ENCODE assay signal across 22 cellular contexts in the genomic region with DNA sequence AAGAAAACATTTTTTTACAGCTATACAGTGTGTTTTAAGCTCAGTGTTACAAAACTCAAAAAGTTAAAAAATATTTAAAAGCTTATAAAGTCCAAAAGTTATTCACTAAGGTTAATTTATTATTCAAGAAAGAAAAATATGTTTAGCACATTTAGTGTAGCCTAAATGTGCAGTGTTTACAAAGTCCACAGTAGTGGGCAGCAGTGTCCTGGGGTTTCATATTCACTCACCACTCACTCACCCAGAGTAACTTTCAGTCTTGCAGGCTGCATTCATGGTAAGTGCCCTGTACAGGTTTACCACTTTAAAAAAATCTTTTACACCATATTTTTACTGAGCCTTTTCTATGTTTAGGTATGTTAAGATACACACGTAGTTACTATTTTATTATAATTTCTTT.
DNase-seq lines count a peak whose midpoint lies in the region; ATAC-seq, FAIRE-seq and TF ChIP-seq lines count a peak whose summit lies in the region.
"Had no signal": no experiment of that assay in that cellular context is flagged by ENCODE, and none has a peak within 500 bp of the region (broad histone marks: within the 10 kb centered on the region; RNA-seq: fewer than 3 reads in every experiment).

No MANE protein-coding gene starts in this region.

- no peaks in the 10 kb centered on the region for H3K9me3 Mint-ChIP-seq in glutamatergic neuron (ENCODE audit: unreplicated experiment)

- H3K27ac Mint-ChIP-seq in glutamatergic neuron (ENCODE audit: unreplicated experiment) (no peak overlapping the region), T-helper 17 cell (no peak overlapping the region)
- H3K27ac Mint-ChIP-seq: CD14-positive monocyte had no signal

- H2AFZ ChIP-seq in endothelial cell of umbilical vein (ENCODE audit: low read depth, low read length) (no peak overlapping the region), smooth muscle cell (ENCODE audit: low read depth) (no peak overlapping the region)
- H2AFZ ChIP-seq: GM23248 had no signal

- DNase-seq in astrocyte of the cerebellum (ENCODE audit: low read depth) (no peak), endothelial cell of umbilical vein (ENCODE audit: low read depth, low spot score) (peak; percentile 8), fibroblast of villous mesenchyme (ENCODE audit: low read depth) (no peak), smooth muscle cell (lab: John Stamatoyannopoulos, UW; ENCODE audit: unreplicated experiment) (no peak), glutamatergic neuron (no peak), esophagus squamous epithelium (lab: John Stamatoyannopoulos, UW) (no peak), T-helper 17 cell (no peak)
- DNase-seq: ACHN, AML-193, GDM1, GM23248, HCEC 1CT, MG63, NCI-H1048, NCI-H1436, NCI-H446 treated with DMSO at 0.1 percent for 48 hours, OCI-M1, Right ventricle myocardium superior had no signal

- BruUV-seq in endothelial cell of umbilical vein (replicated peaks; lab: Mats Ljungman, UMichigan): no TSS peak

- TF ChIP-seq POLR2A in endothelial cell of umbilical vein (IDR thresholded peaks at IDR 0.05; ENCODE audit: low read depth, low read length) (no peak), esophagus squamous epithelium (IDR thresholded peaks at IDR 0.05) (no peak)

- H3K4me1 Mint-ChIP-seq in glutamatergic neuron (ENCODE audit: low read depth, unreplicated experiment): no peaks in the 10 kb centered on the region
- H3K4me1 Mint-ChIP-seq in T-helper 17 cell: no peaks in the 10 kb centered on the region
- H3K4me1 Mint-ChIP-seq: CD14-positive monocyte had no signal

- H3K9ac ChIP-seq in endothelial cell of umbilical vein (replicated peaks; ENCODE audit: extremely low read depth, insufficient read depth, low read length) (no peak overlapping the region), smooth muscle cell (ENCODE audit: low read depth) (no peak overlapping the region)
- H3K9ac ChIP-seq: GM23248 had no signal

- H3K27me3 ChIP-seq in endothelial cell of umbilical vein (ENCODE audit: control insufficient read depth in 2 of 2, insufficient read depth in 2 of 2, low read length in 2 of 2) (no peaks in the 10 kb centered on the region), smooth muscle cell (ENCODE audit: low read depth) (no peaks in the 10 kb centered on the region), esophagus squamous epithelium (no peaks in the 10 kb centered on the region)
- H3K27me3 ChIP-seq: MG63 had no signal

- no peaks in the 10 kb centered on the region for H3K27me3 Mint-ChIP-seq in glutamatergic neuron (ENCODE audit: unreplicated experiment)
- H3K27me3 Mint-ChIP-seq in T-helper 17 cell: no peaks in the 10 kb centered on the region

- POLR2A ChIA-PET in endothelial cell of umbilical vein (lab: Charles Lee): no interaction called here

- in situ Hi-C loops in astrocyte of the cerebellum (cut with HindIII; ENCODE audit: low sequenced_read_pairs): no loop called here

- dilution Hi-C loops in endothelial cell of umbilical vein (cut with MboI; ENCODE audit: extremely low pct_ligation_motif_present, low sequenced_read_pairs): no loop called here

- H3F3A ChIP-seq in smooth muscle cell (ENCODE audit: low read depth): no peaks in the 10 kb centered on the region

- no peak overlapping the region for H3K4me2 ChIP-seq in endothelial cell of umbilical vein (ENCODE audit: insufficient read depth, low read length)
- H3K4me2 ChIP-seq in smooth muscle cell: no peak overlapping the region

- H3K4me1 ChIP-seq in endothelial cell of umbilical vein (ENCODE audit: control insufficient read depth, extremely low read depth, insufficient read depth, low read length) (no peaks in the 10 kb centered on the region), smooth muscle cell (ENCODE audit: low read depth) (no peaks in the 10 kb centered on the region), esophagus squamous epithelium (no peaks in the 10 kb centered on the region)

- no peak for FAIRE-seq in endothelial cell of umbilical vein (lab: Jason Lieb, UNC)
- FAIRE-seq: GM19239 had no signal

- no peak overlapping the region for H3K4me3 Mint-ChIP-seq in glutamatergic neuron (ENCODE audit: unreplicated experiment)
- no peak overlapping the region for H3K4me3 Mint-ChIP-seq in T-helper 17 cell
- H3K4me3 Mint-ChIP-seq: CD14-positive monocyte had no signal

- H3K36me3 Mint-ChIP-seq in glutamatergic neuron (ENCODE audit: unreplicated experiment): no peaks in the 10 kb centered on the region
- H3K36me3 Mint-ChIP-seq in T-helper 17 cell (ENCODE audit: low read depth): no peaks in the 10 kb centered on the region
- H3K36me3 Mint-ChIP-seq: CD14-positive monocyte had no signal

- H3K9me1 ChIP-seq in endothelial cell of umbilical vein (replicated peaks; ENCODE audit: control insufficient read depth, extremely low read depth, insufficient read depth, low read length): no peaks in the 10 kb centered on the region

- intact Hi-C loops in endothelial cell of umbilical vein (cut with micrococcal nuclease): no loop called here
- intact Hi-C loops in esophagus squamous epithelium (cut with DNase I): no loop called here

- H3K36me3 ChIP-seq in endothelial cell of umbilical vein (ENCODE audit: control insufficient read depth in 2 of 2, extremely low read depth in 1 of 2, insufficient read depth in 2 of 2, low read length in 2 of 2) (no peaks in the 10 kb centered on the region), smooth muscle cell (ENCODE audit: low read depth) (no peaks in the 10 kb centered on the region), esophagus squamous epithelium (no peaks in the 10 kb centered on the region)
- H3K36me3 ChIP-seq: MG63 had no signal

- 95% methylated on average over 1 of the region's 1 CpG for WGBS in smooth muscle cell (ENCODE audit: low lambda C conversion rate)
- WGBS in esophagus squamous epithelium, 2 donors: 86 to 89% methylated on average over 1 of the region's 1 CpG

- H3K4me3 ChIP-seq in astrocyte of the cerebellum (ENCODE audit: low read depth, low read length) (no peak overlapping the region), endothelial cell of umbilical vein (replicated peaks in 1 of 3; ENCODE audit: insufficient read depth in 1 of 3, low read depth in 1 of 3, low read length in 3 of 3) (no peak overlapping the region), fibroblast of villous mesenchyme (ENCODE audit: low read depth, low read length) (no peak overlapping the region), smooth muscle cell (no peak overlapping the region), esophagus squamous epithelium (no peak overlapping the region)
- H3K4me3 ChIP-seq: GM23248, MG63, SK-N-MC had no signal

- H3K79me2 ChIP-seq in endothelial cell of umbilical vein (ENCODE audit: control insufficient read depth, insufficient read depth, low read length): no peaks in the 10 kb centered on the region
- H3K79me2 ChIP-seq in smooth muscle cell (ENCODE audit: low read depth): no peaks in the 10 kb centered on the region

- no peak overlapping the region for H3K27ac ChIP-seq in endothelial cell of umbilical vein (ENCODE audit: insufficient read depth, low read depth, low read length)
- no peak overlapping the region for H3K27ac ChIP-seq in smooth muscle cell (ENCODE audit: low read depth)
- no peak overlapping the region for H3K27ac ChIP-seq in esophagus squamous epithelium
- H3K27ac ChIP-seq: GM23248, HL-60, SK-N-MC had no signal

- TF ChIP-seq CTCF in astrocyte of the cerebellum (IDR thresholded peaks at IDR 0.05; ENCODE audit: low read depth, low read length, missing control alignments): peak; percentile 22
- no peak for TF ChIP-seq CTCF in endothelial cell of umbilical vein (IDR thresholded peaks at IDR 0.05; ENCODE audit: extremely low read depth in 1 of 2, insufficient read depth in 1 of 2, low read depth in 1 of 2, low read length in 2 of 2)
- peak; percentile 12 for TF ChIP-seq CTCF in fibroblast of villous mesenchyme (IDR thresholded peaks at IDR 0.05; ENCODE audit: insufficient read depth, low read depth, low read length)
- TF ChIP-seq CTCF in smooth muscle cell (IDR thresholded peaks at IDR 0.05; ENCODE audit: borderline replicate concordance, insufficient read depth, poor library complexity, severe bottlenecking): peak; percentile 8
- no peak for TF ChIP-seq CTCF in glutamatergic neuron (IDR thresholded peaks at IDR 0.05; ENCODE audit: partially characterized antibody, unreplicated experiment)
- TF ChIP-seq CTCF in esophagus squamous epithelium (IDR thresholded peaks at IDR 0.05): no peak

- no peak for ATAC-seq in T-helper 17 cell

- CTCF ChIA-PET in endothelial cell of umbilical vein (lab: Charles Lee): no interaction called here

- no peaks in the 10 kb centered on the region for H4K20me1 ChIP-seq in endothelial cell of umbilical vein (replicated peaks; ENCODE audit: control insufficient read depth, extremely low read depth, insufficient read depth, low read length)
- H4K20me1 ChIP-seq in smooth muscle cell (ENCODE audit: low read depth): no peaks in the 10 kb centered on the region

- H3K9me3 ChIP-seq in endothelial cell of umbilical vein (replicated peaks; ENCODE audit: control insufficient read depth, insufficient read depth, low read length): no peaks in the 10 kb centered on the region
- H3K9me3 ChIP-seq in smooth muscle cell (replicated peaks; ENCODE audit: low read depth): no peaks in the 10 kb centered on the region
- no peaks in the 10 kb centered on the region for H3K9me3 ChIP-seq in esophagus squamous epithelium
- H3K9me3 ChIP-seq in T-helper 17 cell (ENCODE audit: control insufficient read depth, low read length, poor library complexity, severe bottlenecking): no peaks in the 10 kb centered on the region
- H3K9me3 ChIP-seq: MG63 had no signal

TF ChIP-seq in endothelial cell of umbilical vein, 7 proteins besides CTCF, POLR2A, EP300 and RAD21:
- TF ChIP-seq GATA2 (IDR thresholded peaks at IDR 0.05; ENCODE audit: insufficient read depth, insufficient read length, low read depth, low read length) (no peak), FOS (IDR thresholded peaks at IDR 0.05; ENCODE audit: borderline replicate concordance, insufficient read depth, low read length) (no peak), MYC (IDR thresholded peaks at IDR 0.05; ENCODE audit: low read depth, low read length) (no peak), EZH2 (IDR thresholded peaks at IDR 0.05; ENCODE audit: borderline replicate concordance, low read depth, low read length, severe bottlenecking) (no peak)
TF ChIP-seq in endothelial cell of umbilical vein: peak in this region for 0.

Comparison
In these comparisons a context has a peak if more than half of its experiments do, and no peak if none do; other contexts are left out.
1. CTCF ChIP-seq: peak in astrocyte of the cerebellum (single experiment), fibroblast of villous mesenchyme (single experiment) and smooth muscle cell (single experiment); none in endothelial cell of umbilical vein (0 of 2), glutamatergic neuron (single experiment) and esophagus squamous epithelium (0 of 6).